ENCODE assay signal across 8 cellular contexts in the genomic region with DNA sequence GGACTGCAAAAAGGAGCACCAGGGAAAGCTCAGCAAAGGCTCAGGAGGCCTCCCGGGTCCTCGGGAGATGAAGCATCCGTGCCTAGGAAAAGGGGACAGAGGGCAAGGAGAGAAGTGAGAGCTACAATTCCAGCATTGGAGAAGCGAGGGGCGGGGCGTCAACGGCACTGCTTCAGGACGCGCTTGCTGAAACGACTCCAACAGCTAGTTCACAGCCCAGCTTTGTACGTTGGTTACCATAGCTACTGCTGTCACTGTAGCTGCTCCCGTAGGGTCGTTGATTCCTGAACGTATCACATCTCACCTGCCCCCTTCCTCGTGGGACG.
A peak's percentile ranks its signal among the peaks of the same experiment; 100 is the strongest.
DNase-seq lines count a peak whose midpoint lies in the region; ATAC-seq and TF ChIP-seq lines count a peak whose summit lies in the region.

No MANE protein-coding gene starts in this region.

- H3K27ac ChIP-seq in RWPE2 (ENCODE audit: poor library complexity, severe bottlenecking): no peak overlapping the region
- H3K27ac ChIP-seq in foreskin keratinocyte: no peak overlapping the region
- H3K27ac ChIP-seq in psoas muscle: no peak overlapping the region

- no peaks in the 10 kb centered on the region for H3K9me3 ChIP-seq in RWPE2 (ENCODE audit: severe bottlenecking)
- H3K9me3 ChIP-seq in psoas muscle: no peaks in the 10 kb centered on the region

- peak; percentile 25 for ATAC-seq in GM18505 (IDR thresholded peaks at IDR 0.05; ENCODE audit: unreplicated experiment)
- peak; percentile 30 for ATAC-seq in HG02759 (IDR thresholded peaks at IDR 0.05; ENCODE audit: unreplicated experiment)
- ATAC-seq in RWPE2 (ENCODE audit: low read depth): peak; percentile 47
- ATAC-seq in foreskin keratinocyte: peak; percentile 58
- ATAC-seq in psoas muscle: peak; percentile 37 to 74 (median 52)

- H3K4me1 ChIP-seq in RWPE2 (ENCODE audit: insufficient read depth, poor library complexity, severe bottlenecking) (no peaks in the 10 kb centered on the region), foreskin keratinocyte (no peaks in the 10 kb centered on the region), psoas muscle (peaks cover 7% of the 10 kb centered on the region)

- TF ChIP-seq CTCF in RWPE2 (IDR thresholded peaks at IDR 0.05; ENCODE audit: poor library complexity, severe bottlenecking) (no peak), foreskin keratinocyte (conservative IDR thresholded peaks at IDR 0.05) (no peak), psoas muscle (IDR thresholded peaks at IDR 0.05) (no peak)

- peak overlapping the region; percentile 28 for H3K4me3 ChIP-seq in RWPE2 (ENCODE audit: severe bottlenecking)
- peak overlapping the region; percentile 61 for H3K4me3 ChIP-seq in psoas muscle

- no peaks in the 10 kb centered on the region for H3K36me3 ChIP-seq in RWPE2 (ENCODE audit: low read depth)
- H3K36me3 ChIP-seq in psoas muscle (ENCODE audit: insufficient read depth in 1 of 2, low read depth in 1 of 2): no peaks in the 10 kb centered on the region

- TF ChIP-seq POLR2A in GM18505 (IDR thresholded peaks at IDR 0.05; ENCODE audit: borderline replicate concordance, extremely low read depth, insufficient read depth, insufficient read length): no peak

- intact Hi-C loops in psoas muscle (cut with DNase I): no loop called here

- 1 to 2% (median 2%) methylated on average over 16 of the region's 16 CpGs for WGBS in psoas muscle, 3 donors

- DNase-seq in RWPE2 (ENCODE audit: low spot score): peak; percentile 47
- DNase-seq in foreskin keratinocyte: no peak
- DNase-seq in psoas muscle: peak; percentile 67 to 78
- no peak for DNase-seq in AML-193 (lab: John Stamatoyannopoulos, UW)
- DNase-seq in NCI-H2196 (lab: John Stamatoyannopoulos, UW; ENCODE audit: unreplicated experiment): no peak
- no peak for DNase-seq in activated gamma-delta T cell (lab: John Stamatoyannopoulos, UW)

- H3K27me3 ChIP-seq in RWPE2 (ENCODE audit: insufficient read depth, poor library complexity, severe bottlenecking) (peaks cover 3% of the 10 kb centered on the region), foreskin keratinocyte (peaks cover 30% of the 10 kb centered on the region), psoas muscle (ENCODE audit: insufficient read depth in 3 of 3, low read length in 2 of 3) (peaks cover 0 to 13% (median 8%) of the 10 kb centered on the region in 3 donors)

Comparison
In these comparisons a context has a peak if more than half of its experiments do, and no peak if none do; other contexts are left out.
1. DNase-seq: peak in RWPE2 (single experiment) and psoas muscle (2 of 2); none in foreskin keratinocyte (0 of 2), AML-193 (0 of 2), NCI-H2196 (single experiment) and activated gamma-delta T cell (single experiment).
2. Peak in every context shown above with its lines, with median percentiles within 50 percentile points of each other: ATAC-seq.